In the genomic region with DNA sequence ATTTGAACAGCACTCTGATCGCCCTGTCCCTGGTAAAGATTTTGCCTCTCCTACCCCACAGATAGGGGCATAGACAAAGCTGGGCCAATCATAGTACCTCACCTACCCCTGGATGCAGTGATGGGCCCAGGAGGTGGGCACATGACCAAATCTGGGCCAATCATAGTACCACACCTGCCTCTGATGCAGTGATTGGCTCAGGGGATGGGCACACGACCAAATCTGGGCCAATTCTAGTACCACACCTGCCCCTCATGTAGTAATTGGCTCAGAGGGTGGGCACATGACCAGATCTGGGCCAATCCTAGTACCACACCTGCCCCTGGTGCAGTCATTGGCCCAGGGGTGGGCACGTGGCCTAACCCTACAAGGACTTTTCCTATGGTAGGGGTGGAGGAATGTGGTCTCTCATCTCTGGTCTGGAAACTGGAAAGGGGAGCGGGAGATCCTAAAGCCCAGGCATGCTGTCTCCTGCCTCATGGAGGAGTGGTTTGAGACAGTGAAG, we compare ENCODE assay signal across 17 cellular contexts. TPM values are rescaled to one million over a fixed set of nuclear protein-coding genes. Genes with fewer than 3 reads are reported as not detected.
DNase-seq lines count a peak whose midpoint lies in the region; ATAC-seq and TF ChIP-seq lines count a peak whose summit lies in the region.
"Had no signal": no experiment of that assay in that cellular context is flagged by ENCODE, and none has a peak within 500 bp of the region (broad histone marks: within the 10 kb centered on the region; RNA-seq: fewer than 3 reads in every experiment).

No MANE protein-coding gene starts in this region.

- TF ChIP-seq CTCF in DND-41 (IDR thresholded peaks at IDR 0.05; ENCODE audit: borderline replicate concordance, extremely low read depth, low read length, poor library complexity, severe bottlenecking) (no peak), coronary artery (IDR thresholded peaks at IDR 0.05) (no peak), spleen (IDR thresholded peaks at IDR 0.05 in 8 of 11, conservative IDR thresholded peaks at IDR 0.05 in 3 of 11) (no peak)

- H4K20me1 ChIP-seq in DND-41 (ENCODE audit: insufficient read depth, low read length) = no peaks in the 10 kb centered on the region

- H3K4me2 ChIP-seq in DND-41 (ENCODE audit: insufficient read depth, low read length) = no peak overlapping the region

- H3K4me3 ChIP-seq in DND-41 (ENCODE audit: low read depth in 1 of 2, low read length in 2 of 2) (no peak overlapping the region), coronary artery (no peak overlapping the region), spleen (peak overlapping the region in 1 of 8 donors; percentile 16)
- H3K4me3 ChIP-seq: adrenal gland, HAP-1, prostate gland, upper lobe of right lung had no signal

- H3K79me2 ChIP-seq in DND-41 (ENCODE audit: insufficient read depth, low read length) = no peaks in the 10 kb centered on the region

- intact Hi-C loops in spleen (cut with DNase I; ENCODE audit: low total_unique reads) = no loop called here

- H3K9ac ChIP-seq in DND-41 (ENCODE audit: low read depth, low read length) = no peak overlapping the region

- H3K27ac ChIP-seq in DND-41 (ENCODE audit: low read length) (peak overlapping the region; percentile 72), coronary artery (peak overlapping the region; percentile 8 to 75), spleen (peak overlapping the region in 6 of 8 donors; percentile 29 to 85 (median 74))

- H3K27me3 ChIP-seq in DND-41 (ENCODE audit: insufficient read depth, low read length, poor library complexity) (no peaks in the 10 kb centered on the region), spleen (replicated peaks in 1 of 7) (no peaks in the 10 kb centered on the region)
- H3K27me3 ChIP-seq: adrenal gland, upper lobe of right lung had no signal

- peaks cover 7% of the 10 kb centered on the region for H3K9me3 ChIP-seq in DND-41 (ENCODE audit: insufficient read depth, low read length, severe bottlenecking)
- H3K9me3 ChIP-seq in spleen = peaks cover 0 to 5% (median 0%) of the 10 kb centered on the region in 8 donors
- H3K9me3 ChIP-seq: adrenal gland, HAP-1, prostate gland, upper lobe of right lung had no signal

- H2AFZ ChIP-seq in DND-41 (ENCODE audit: low read depth, low read length) = no peak overlapping the region

- H3K36me3 ChIP-seq in DND-41 (ENCODE audit: insufficient read depth, low read length) (no peaks in the 10 kb centered on the region), spleen (no peaks in the 10 kb centered on the region)
- H3K36me3 ChIP-seq: adrenal gland, HAP-1, prostate gland, upper lobe of right lung had no signal

- TF ChIP-seq POLR2A in spleen (IDR thresholded peaks at IDR 0.05) = no peak

- WGBS in spleen, 5 donors = 93 to 97% (median 96%) methylated on average over 2 to 4 of the region's 4 CpGs

- H3K4me1 ChIP-seq in DND-41 (ENCODE audit: insufficient read depth, low read length) (peaks cover 67% of the 10 kb centered on the region), spleen (peaks cover 27 to 98% (median 75%) of the 10 kb centered on the region in 6 donors)
- H3K4me1 ChIP-seq: HAP-1, prostate gland had no signal

- DNase-seq in DND-41 = no peak
- DNase-seq in coronary artery (ENCODE audit: low spot score) = no peak
- DNase-seq in spleen = peak; percentile 35
- no peak for DNase-seq in HK-2 (ENCODE audit: unreplicated experiment)
- no peak for DNase-seq in NCI-H446 (lab: John Stamatoyannopoulos, UW)
- no peak for DNase-seq in NCI-H1092 (lab: John Stamatoyannopoulos, UW)
- DNase-seq: activated CD8-positive, alpha-beta T cell treated with anti-CD3 and anti-CD28 coated beads, Interleukin-2, amount 10 ng/mL, durations not matched to agents 7 days and 5 days; cerebellar nuclear complex; DMS53; NCI-H1436 treated with DMSO at 0.1 percent for 48 hours; upper lobe of right lung had no signal

- ATAC-seq in DND-41 (ENCODE audit: insufficient read depth, low read depth) (no peak), HG03108 (IDR thresholded peaks at IDR 0.05; ENCODE audit: unreplicated experiment) (peak; percentile 12), HG02571 (IDR thresholded peaks at IDR 0.05; ENCODE audit: unreplicated experiment) (no peak)
- ATAC-seq: activated CD8-positive, alpha-beta T cell treated with anti-CD3 and anti-CD28 coated beads, Interleukin-2, amount 10 ng/mL, durations not matched to agents 7 days and 5 days; activated T-helper 17 cell treated with anti-CD3 and anti-CD28 coated beads, Interleukin-2, amount 50 U/mL, for 72 hours had no signal

RNA-seq across cellular contexts. Expression of gene MEF2A, which starts 56.9 kb away (rescaled TPM):
- total RNA-seq in spleen = 100 to 1,000 TPM in 3 of 7 donors, 10 to 100 TPM in 4; 74.2 to 143 (median 96.4) TPM
- polyA plus RNA-seq in spleen = 10 to 100 TPM; 21.9 to 27.8 (median 27.2) TPM
